24 cellular contexts compared by ENCODE assay signal in the genomic region with DNA sequence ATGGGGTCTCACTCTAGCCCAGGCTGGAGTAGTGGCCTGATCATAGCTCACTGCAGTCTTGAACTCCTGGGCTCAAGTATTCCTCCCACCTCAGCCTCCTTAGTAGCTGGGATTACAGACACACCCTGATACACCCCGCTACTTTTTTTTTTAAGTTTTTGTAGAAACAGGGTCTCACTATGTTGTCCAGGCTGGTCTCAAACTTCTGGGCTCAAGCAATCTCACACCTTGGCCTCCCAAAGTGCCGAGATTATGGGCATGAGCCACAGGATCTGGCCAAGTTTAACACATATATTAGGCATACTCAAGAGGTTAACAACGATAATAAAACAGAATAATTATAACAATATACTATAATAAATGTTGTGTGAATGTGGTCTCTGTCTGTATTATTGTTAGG. TPM values are rescaled to one million over a fixed set of nuclear protein-coding genes. Genes with fewer than 3 reads are reported as not detected.
"Had no signal": no experiment of that assay in that cellular context is flagged by ENCODE, and none has a peak within 500 bp of the region (broad histone marks: within the 10 kb centered on the region; RNA-seq: fewer than 3 reads in every experiment).

No MANE protein-coding gene starts in this region.

- H3K27me3 Mint-ChIP-seq: activated naive CD8-positive, alpha-beta T cell; naive B cell; stimulated activated naive CD8-positive, alpha-beta T cell treated with anti-CD3 and anti-CD28 coated beads, Interleukin-15, amount 100 ng/mL, for 72 hours had no signal

- DNase-seq: activated CD4-positive, alpha-beta T cell treated with anti-CD3 and anti-CD28 coated beads for 4 hours; activated CD8-positive, alpha-beta memory T cell treated with anti-CD3 and anti-CD28 coated beads, Interleukin-2, amount 50 U/mL, for 4 hours; activated CD8-positive, alpha-beta T cell treated with anti-CD3 and anti-CD28 coated beads, Interleukin-2, amount 10 ng/mL, durations not matched to agents 7 days and 5 days; activated gamma-delta T cell; activated T-cell treated with anti-CD3 and anti-CD28 coated beads, Interleukin-2, amount 50 U/mL, for 48 hours; amniotic stem cell; cortex of kidney; effector CD4-positive, alpha-beta T cell; esophagus squamous epithelium; glutamatergic neuron; immature natural killer cell; naive B cell; nucleus accumbens; posterior cingulate gyrus; stimulated activated CD4-positive, alpha-beta T cell treated with anti-CD3 and anti-CD28 coated beads, Interleukin-4, amount 100 ng/mL, for 4 hours; stimulated activated CD8-positive, alpha-beta memory T cell treated with anti-CD3 and anti-CD28 coated beads, Interleukin-4, amount 100 ng/mL, for 48 hours; stimulated activated naive CD8-positive, alpha-beta T cell treated with anti-CD3 and anti-CD28 coated beads, Interleukin-15, amount 100 ng/mL, for 72 hours; upper lobe of right lung; WERI-Rb-1 had no signal

- ATAC-seq: activated CD8-positive, alpha-beta T cell treated with anti-CD3 and anti-CD28 coated beads, Interleukin-2, amount 10 ng/mL, durations not matched to agents 7 days and 5 days; stimulated activated naive CD8-positive, alpha-beta T cell treated with anti-CD3 and anti-CD28 coated beads, Interleukin-15, amount 100 ng/mL, for 72 hours; upper lobe of right lung had no signal

- H3K27me3 ChIP-seq: esophagus squamous epithelium, upper lobe of right lung had no signal

- H3K27ac Mint-ChIP-seq: activated CD8-positive, alpha-beta T cell treated with anti-CD3 and anti-CD28 coated beads, Interleukin-2, amount 10 ng/mL, durations not matched to agents 7 days and 5 days; T-helper 1 cell treated with Interleukin-12 subunit alpha and Interleukin-12 subunit beta and Interleukin-4 antibody, amounts not matched to agents 30 μg/mL and 1 μg/mL, for 36 hours had no signal

- H3K4me2 ChIP-seq: smooth muscle cell had no signal

- H3K36me3 ChIP-seq: thoracic aorta, upper lobe of right lung, WERI-Rb-1 had no signal

- H3K36me3 Mint-ChIP-seq: immature natural killer cell had no signal

- H3K4me3 Mint-ChIP-seq: activated CD8-positive, alpha-beta T cell treated with anti-CD3 and anti-CD28 coated beads, Interleukin-2, amount 10 ng/mL, durations not matched to agents 7 days and 5 days; immature natural killer cell; stimulated activated naive CD8-positive, alpha-beta T cell treated with anti-CD3 and anti-CD28 coated beads, Interleukin-15, amount 100 ng/mL, for 72 hours; T-helper 1 cell treated with Interleukin-12 subunit alpha and Interleukin-12 subunit beta and Interleukin-4 antibody, amounts not matched to agents 30 μg/mL and 1 μg/mL, for 36 hours had no signal

- H3K27ac ChIP-seq: esophagus squamous epithelium, thoracic aorta, upper lobe of right lung, WERI-Rb-1 had no signal

- H3K9me3 ChIP-seq: esophagus squamous epithelium, thoracic aorta, upper lobe of right lung had no signal

- H3K9me3 Mint-ChIP-seq: immature natural killer cell had no signal

- H3K4me3 ChIP-seq: esophagus squamous epithelium, lung, smooth muscle cell, thoracic aorta, upper lobe of right lung had no signal

RNA-seq across cellular contexts. Expression of a gene that starts 55.2 kb away (rescaled TPM):
- total RNA-seq: smooth muscle cell had no signal
